In genomic region chr1:182143154-182143657, GRCh38 we compare ENCODE assay signal across 8 cellular contexts.
DNase-seq lines count a peak whose midpoint lies in the region; ATAC-seq and TF ChIP-seq lines count a peak whose summit lies in the region.

No MANE protein-coding gene starts in this region.

- TF ChIP-seq CTCF in choroid plexus epithelial cell (conservative IDR thresholded peaks at IDR 0.05; ENCODE audit: low read depth, low read length), result peak; percentile 99

- ATAC-seq in HG02759 (IDR thresholded peaks at IDR 0.05; ENCODE audit: unreplicated experiment) (peak; percentile 45), GM19324 (IDR thresholded peaks at IDR 0.05; ENCODE audit: low FRiP score, unreplicated experiment) (no peak)

- no peak overlapping the region for H3K4me3 ChIP-seq in choroid plexus epithelial cell (ENCODE audit: low read depth, low read length)

- DNase-seq in COLO668 (lab: John Stamatoyannopoulos, UW; ENCODE audit: unreplicated experiment) (peak; percentile 95), NCI-H510A (lab: John Stamatoyannopoulos, UW) (peak; percentile 62), choroid plexus epithelial cell (ENCODE audit: low read depth) (peak; percentile 87), left kidney (ENCODE audit: low read depth, low spot score) (peak; percentile 94)
- peak; percentile 93 for DNase-seq in activated CD4-positive, alpha-beta T cell treated with anti-CD3 and anti-CD28 coated beads for 48 hours
- peak; percentile 72 to 92 for DNase-seq in stimulated activated CD4-positive, alpha-beta T cell treated with anti-CD3 and anti-CD28 coated beads, Interleukin-1b, Interleukin-23, amount 100 ng/mL, for 1 hour (ENCODE audit: low read depth in 2 of 2)
